In genomic region chr9:127521919-127522304, GRCh38 we compare ENCODE assay signal across 11 cellular contexts.
DNase-seq lines count a peak whose midpoint lies in the region; ATAC-seq and TF ChIP-seq lines count a peak whose summit lies in the region.
"Had no signal": no experiment of that assay in that cellular context is flagged by ENCODE, and none has a peak within 500 bp of the region (broad histone marks: within the 10 kb centered on the region; RNA-seq: fewer than 3 reads in every experiment).

No MANE protein-coding gene starts in this region.

- in situ Hi-C loops in Panc1 (cut with HindIII; ENCODE audit: low pct_unique_long_range_greater_than_20kb, low sequenced_read_pairs): no loop called here
- in situ Hi-C loops in transverse colon (cut with MboI; ENCODE audit: low pct_ligation_motif_present in 1 of 4, low pct_unique_long_range_greater_than_20kb in 1 of 4, low sequenced_read_pairs in 3 of 4): loop anchor here in 1 of 4 donors (25.0 kb wide), 1 partner anchor 215 kb away; the partner anchor contains the start of gene TOR2A

- no peak overlapping the region for H3K27ac Mint-ChIP-seq in Caco-2 (ENCODE audit: unreplicated experiment)

- H3K9me3 ChIP-seq in Panc1 (ENCODE audit: control insufficient read depth, insufficient read depth, low read depth, low read length) (no peaks in the 10 kb centered on the region), mucosa of rectum (ENCODE audit: control insufficient read depth in 2 of 2, low read length in 2 of 2) (peaks cover 4 to 11% of the 10 kb centered on the region in 2 donors), transverse colon (no peaks in the 10 kb centered on the region), Caco-2 (peaks cover 25% of the 10 kb centered on the region)

- no peaks in the 10 kb centered on the region for H3K4me1 Mint-ChIP-seq in Caco-2 (ENCODE audit: low read depth, unreplicated experiment)

- H3K4me1 ChIP-seq in Panc1 (ENCODE audit: control insufficient read depth, insufficient read depth, low read length): peaks cover 40% of the 10 kb centered on the region
- H3K4me1 ChIP-seq in mucosa of rectum (ENCODE audit: control insufficient read depth in 2 of 2, insufficient read depth in 2 of 2, low read length in 2 of 2): peaks cover 14 to 25% of the 10 kb centered on the region in 2 donors
- H3K4me1 ChIP-seq in transverse colon: peaks cover 16 to 34% (median 26%) of the 10 kb centered on the region in 4 donors
- H3K4me1 ChIP-seq in Caco-2: no peaks in the 10 kb centered on the region

- H3K27ac ChIP-seq in Panc1 (ENCODE audit: low read length) (peak overlapping the region; percentile 87), epithelial cell of prostate (peak overlapping the region; percentile 72), mucosa of rectum (ENCODE audit: low read depth in 2 of 2, low read length in 2 of 2) (peak overlapping the region; percentile 58 to 71), transverse colon (peak overlapping the region; percentile 63 to 80 (median 74))

- 22% methylated on average over 5 of the region's 5 CpGs; no CpG with 5 or more reads in 1 of the 2 donors for WGBS in transverse colon (ENCODE audit: low coverage in 1 of 2), 2 donors

- H3K36me3 ChIP-seq in Panc1 (ENCODE audit: control insufficient read depth, insufficient read depth, low read length): no peaks in the 10 kb centered on the region; the same call in 1 of the 2 replicates
- peaks cover 49 to 54% of the 10 kb centered on the region in 2 donors for H3K36me3 ChIP-seq in mucosa of rectum (ENCODE audit: control insufficient read depth in 2 of 2, insufficient read depth in 2 of 2, low read length in 2 of 2)
- H3K36me3 ChIP-seq in transverse colon: peaks cover 0 to 33% (median 12%) of the 10 kb centered on the region in 4 donors
- peaks cover 11% of the 10 kb centered on the region for H3K36me3 ChIP-seq in Caco-2 (ENCODE audit: control insufficient read depth, insufficient read depth, low read length)

- TF ChIP-seq POLR2A in transverse colon (IDR thresholded peaks at IDR 0.05): no peak

- H3K9me3 Mint-ChIP-seq in Caco-2 (ENCODE audit: unreplicated experiment): no peaks in the 10 kb centered on the region

- H3K36me3 Mint-ChIP-seq in Caco-2 (ENCODE audit: insufficient read depth, unreplicated experiment): peaks cover 77% of the 10 kb centered on the region

- BruUV-seq in Panc1 (replicated peaks; lab: Mats Ljungman, UMichigan) (no TSS peak), Caco-2 (replicated peaks; lab: Mats Ljungman, UMichigan) (no TSS peak)

- H3K4me3 Mint-ChIP-seq in Caco-2 (ENCODE audit: unreplicated experiment): no peak overlapping the region

- intact Hi-C loops in Panc1 (cut with micrococcal nuclease; ENCODE audit: unreplicated experiment) (no loop called here), transverse colon (cut with DNase I; ENCODE audit: low total_unique reads) (no loop called here), Caco-2 (cut with micrococcal nuclease; ENCODE audit: unreplicated experiment) (no loop called here)

- no peak for TF ChIP-seq CTCF in Panc1 (IDR thresholded peaks at IDR 0.05)
- no peak for TF ChIP-seq CTCF in transverse colon (IDR thresholded peaks at IDR 0.05)
- no peak for TF ChIP-seq CTCF in Caco-2 (IDR thresholded peaks at IDR 0.05; ENCODE audit: insufficient read depth in 1 of 2, low read depth in 1 of 2, low read length in 1 of 2, severe bottlenecking in 1 of 2, unreplicated experiment in 1 of 2)

- ATAC-seq in Panc1: peak; percentile 58
- ATAC-seq in GM21786 (IDR thresholded peaks at IDR 0.05; ENCODE audit: unreplicated experiment): no peak

- no peak for TF ChIP-seq EP300 in transverse colon (IDR thresholded peaks at IDR 0.05; ENCODE audit: low read depth)

- peak overlapping the region in 1 of 2 donors; percentile 27 for H3K9ac ChIP-seq in mucosa of rectum (ENCODE audit: low read depth in 1 of 2, low read length in 2 of 2)

- no peak overlapping the region for H3K4me3 ChIP-seq in Panc1 (ENCODE audit: low read depth in 2 of 2, low read length in 2 of 2)
- no peak overlapping the region for H3K4me3 ChIP-seq in mucosa of rectum (ENCODE audit: low read length in 2 of 2)
- H3K4me3 ChIP-seq in transverse colon: no peak overlapping the region
- H3K4me3 ChIP-seq in Caco-2 (ENCODE audit: low read depth, low read length): no peak overlapping the region

- CTCF ChIA-PET in Panc1 (lab: Charles Lee) (no interaction called here), Caco-2 (lab: Charles Lee) (no interaction called here)

- H3K27me3 ChIP-seq in Panc1 (ENCODE audit: control insufficient read depth, insufficient read depth, low read length): no peaks in the 10 kb centered on the region
- H3K27me3 ChIP-seq in mucosa of rectum (ENCODE audit: control insufficient read depth in 2 of 2, insufficient read depth in 2 of 2, low read length in 2 of 2): no peaks in the 10 kb centered on the region
- no peaks in the 10 kb centered on the region for H3K27me3 ChIP-seq in transverse colon
- H3K27me3 ChIP-seq in Caco-2 (replicated peaks; ENCODE audit: control insufficient read depth, insufficient read depth, low read length): no peaks in the 10 kb centered on the region

- H3K27me3 Mint-ChIP-seq in Caco-2 (ENCODE audit: insufficient read depth, unreplicated experiment): no peaks in the 10 kb centered on the region

- POLR2A ChIA-PET in Panc1 (lab: Charles Lee): interaction anchor here (0.5 to 0.6 kb wide), 2 partner anchors 36 to 180 kb away, joined by 3 to 4 read pairs; no protein-coding TSS in a partner anchor
- POLR2A ChIA-PET in Caco-2 (lab: Charles Lee): no interaction called here

- no peak for DNase-seq in Panc1 (ENCODE audit: low read depth, low spot score)
- no peak for DNase-seq in epithelial cell of prostate (ENCODE audit: low read depth, low spot score)
- DNase-seq in transverse colon: no peak
- no peak for DNase-seq in Caco-2
- DNase-seq in iPS-NIHi7 (ENCODE audit: extremely low spot score): no peak
- no peak for DNase-seq in NCI-H226
- DNase-seq: activated T-cell treated with anti-CD3 and anti-CD28 coated beads for 4 hours, MM.1S, SIG-M5 had no signal
